In the genomic region with DNA sequence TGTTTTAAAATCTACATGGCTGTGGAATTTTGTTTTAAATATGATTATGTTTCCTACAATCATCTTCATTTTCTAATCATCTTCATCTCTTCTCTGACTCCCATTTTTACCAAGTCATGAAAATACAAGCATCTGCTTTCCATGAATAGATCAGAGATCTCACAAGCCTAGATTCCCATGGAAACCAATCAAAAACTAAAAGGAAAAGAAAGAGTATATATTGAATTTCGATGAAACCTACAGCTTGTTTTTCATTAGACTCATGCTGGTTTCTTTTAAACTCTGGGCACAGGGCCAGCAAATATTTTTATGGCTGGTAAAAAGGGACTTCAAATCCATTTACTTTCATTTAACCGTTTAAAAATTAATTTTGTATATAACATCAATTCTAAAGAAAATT, we compare ENCODE assay signal across 18 cellular contexts. TPM values are rescaled to one million over a fixed set of nuclear protein-coding genes. Genes with fewer than 3 reads are reported as not detected.
A peak's percentile ranks its signal among the peaks of the same experiment; 100 is the strongest.
DNase-seq lines count a peak whose midpoint lies in the region; ATAC-seq and TF ChIP-seq lines count a peak whose summit lies in the region.
"Had no signal": no experiment of that assay in that cellular context is flagged by ENCODE, and none has a peak within 500 bp of the region (broad histone marks: within the 10 kb centered on the region; RNA-seq: fewer than 3 reads in every experiment).

No MANE protein-coding gene starts in this region.

- H3K9me3 Mint-ChIP-seq in GM23338: no peaks in the 10 kb centered on the region
- no peaks in the 10 kb centered on the region for H3K9me3 Mint-ChIP-seq in neural progenitor cell
- H3K9me3 Mint-ChIP-seq: T-cell had no signal

- H3K27me3 Mint-ChIP-seq in GM23338 (ENCODE audit: insufficient read depth, low read depth, poor library complexity) (peaks cover 6% of the 10 kb centered on the region), neural progenitor cell (ENCODE audit: insufficient read depth, low read depth) (no peaks in the 10 kb centered on the region)
- H3K27me3 Mint-ChIP-seq: activated CD8-positive, alpha-beta memory T cell treated with anti-CD3 and anti-CD28 coated beads, Interleukin-2, amount 10 ng/mL, durations not matched to agents 7 days and 5 days; T-cell had no signal

- H3K4me1 Mint-ChIP-seq in GM23338 (peaks cover 47% of the 10 kb centered on the region), neural progenitor cell (peaks cover 16% of the 10 kb centered on the region)
- H3K4me1 Mint-ChIP-seq: activated CD8-positive, alpha-beta memory T cell treated with anti-CD3 and anti-CD28 coated beads, Interleukin-2, amount 10 ng/mL, durations not matched to agents 7 days and 5 days; T-cell had no signal

- no peak for DNase-seq in GM23338 (ENCODE audit: low spot score)
- DNase-seq in NCI-H2081 treated with DMSO at 0.1 percent for 48 hours (lab: John Stamatoyannopoulos, UW): peak; percentile 12
- DNase-seq in cardiac fibroblast (ENCODE audit: low read depth in 2 of 2): peak; percentile 31 to 44
- peak; percentile 39 for DNase-seq in myocyte (ENCODE audit: low read depth)
- no peak for DNase-seq in AG20443 (ENCODE audit: low spot score)
- DNase-seq in neural progenitor cell (ENCODE audit: low spot score): no peak
- DNase-seq in cardiac septum (ENCODE audit: low spot score): no peak
- no peak for DNase-seq in mesenteric fat pad (ENCODE audit: low spot score)
- DNase-seq: activated CD4-positive, CD25-positive, alpha-beta regulatory T cell; activated CD8-positive, alpha-beta memory T cell treated with anti-CD3 and anti-CD28 coated beads, Interleukin-2, amount 10 ng/mL, durations not matched to agents 7 days and 5 days; DMS53; effector CD8-positive, alpha-beta T cell; mesenchymal stem cell; stimulated activated naive CD4-positive, alpha-beta T cell; T-cell had no signal

- H3F3A ChIP-seq in GM23338 (replicated peaks; ENCODE audit: low read depth) (no peaks in the 10 kb centered on the region), neural progenitor cell (ENCODE audit: low read depth) (no peaks in the 10 kb centered on the region)

- H3K36me3 Mint-ChIP-seq in GM23338 (ENCODE audit: low read depth) (0 out of 3 replicates have a peak, but pooled peaks cover 3% of the 10 kb centered on the region), neural progenitor cell (no peaks in the 10 kb centered on the region)

- no peak for TF ChIP-seq CTCF in GM23338 (conservative IDR thresholded peaks at IDR 0.05; ENCODE audit: low read depth in 2 of 2)
- TF ChIP-seq CTCF in cardiac fibroblast (IDR thresholded peaks at IDR 0.05; ENCODE audit: low read depth, low read length): no peak
- TF ChIP-seq CTCF in neural progenitor cell (IDR thresholded peaks at IDR 0.05): no peak

- H3K4me1 ChIP-seq in GM23338 (ENCODE audit: insufficient read depth) (peaks cover 34% of the 10 kb centered on the region), neural progenitor cell (peaks cover 15% of the 10 kb centered on the region)
- H3K4me1 ChIP-seq: BLaER1 had no signal

- ATAC-seq in GM23338: no peak
- ATAC-seq: activated CD8-positive, alpha-beta memory T cell treated with anti-CD3 and anti-CD28 coated beads, Interleukin-2, amount 10 ng/mL, durations not matched to agents 7 days and 5 days; gastroesophageal sphincter; Panc1; T-cell had no signal

- no peaks in the 10 kb centered on the region for H3K36me3 ChIP-seq in GM23338 (ENCODE audit: insufficient read depth)
- H3K36me3 ChIP-seq in neural progenitor cell: no peaks in the 10 kb centered on the region
- H3K36me3 ChIP-seq: gastroesophageal sphincter had no signal

- no peaks in the 10 kb centered on the region for H4K20me1 ChIP-seq in GM23338 (replicated peaks; ENCODE audit: insufficient read depth)
- H4K20me1 ChIP-seq in neural progenitor cell (ENCODE audit: low read depth): no peaks in the 10 kb centered on the region
- H4K20me1 ChIP-seq: BLaER1 had no signal

- no peaks in the 10 kb centered on the region for H3K9me3 ChIP-seq in neural progenitor cell (ENCODE audit: low read depth)
- H3K9me3 ChIP-seq: BLaER1, gastroesophageal sphincter had no signal

- intact Hi-C loops in cardiac septum (cut with DNase I): no loop called here

- H2AFZ ChIP-seq in GM23338 (no peak overlapping the region), neural progenitor cell (replicated peaks) (no peak overlapping the region)

- H3K27ac ChIP-seq in GM23338 (ENCODE audit: low read depth) (no peak overlapping the region), neural progenitor cell (no peak overlapping the region)
- H3K27ac ChIP-seq: BLaER1, gastroesophageal sphincter had no signal

- H3K4me2 ChIP-seq in GM23338 (peak overlapping the region; percentile 1; the same call in 1 of the 2 replicates), neural progenitor cell (no peak overlapping the region)
- H3K4me2 ChIP-seq: BLaER1 had no signal

- H3K4me3 Mint-ChIP-seq in GM23338: no peak overlapping the region
- no peak overlapping the region for H3K4me3 Mint-ChIP-seq in neural progenitor cell
- H3K4me3 Mint-ChIP-seq: activated CD8-positive, alpha-beta memory T cell treated with anti-CD3 and anti-CD28 coated beads, Interleukin-2, amount 10 ng/mL, durations not matched to agents 7 days and 5 days; T-cell had no signal

- H3K9me2 ChIP-seq in GM23338 (ENCODE audit: insufficient read depth): no peaks in the 10 kb centered on the region; the same call in 1 of the 2 replicates

- no peak overlapping the region for H3K4me3 ChIP-seq in GM23338
- H3K4me3 ChIP-seq in cardiac fibroblast (replicated peaks in 1 of 2; ENCODE audit: low read depth in 2 of 2, low read length in 2 of 2): no peak overlapping the region
- H3K4me3 ChIP-seq in neural progenitor cell: no peak overlapping the region
- H3K4me3 ChIP-seq: BLaER1, gastroesophageal sphincter had no signal

- no peaks in the 10 kb centered on the region for H3K27me3 ChIP-seq in GM23338 (ENCODE audit: insufficient read depth)
- H3K27me3 ChIP-seq in neural progenitor cell: no peaks in the 10 kb centered on the region
- H3K27me3 ChIP-seq: BLaER1, gastroesophageal sphincter had no signal

- no peak overlapping the region for H3K9ac ChIP-seq in neural progenitor cell
- H3K9ac ChIP-seq: BLaER1 had no signal

- H3K27ac Mint-ChIP-seq in GM23338 (no peak overlapping the region), neural progenitor cell (no peak overlapping the region)
- H3K27ac Mint-ChIP-seq: activated CD8-positive, alpha-beta memory T cell treated with anti-CD3 and anti-CD28 coated beads, Interleukin-2, amount 10 ng/mL, durations not matched to agents 7 days and 5 days; T-cell had no signal

- peaks cover 22% of the 10 kb centered on the region for H3K79me2 ChIP-seq in GM23338 (replicated peaks; ENCODE audit: insufficient read depth)
- H3K79me2 ChIP-seq in neural progenitor cell (ENCODE audit: low read depth): no peaks in the 10 kb centered on the region

TF ChIP-seq in GM23338, 12 proteins besides CTCF, POLR2A, EP300 and RAD21 (continues in another document):
- TF ChIP-seq NANOG (IDR thresholded peaks at IDR 0.05; ENCODE audit: borderline replicate concordance) (no peak), CREB1 (CRISPR knock-in tag; IDR thresholded peaks at IDR 0.05; ENCODE audit: low read depth) (no peak), REST (IDR thresholded peaks at IDR 0.05; ENCODE audit: unreplicated experiment) (no peak), POLR2AphosphoS5 (IDR thresholded peaks at IDR 0.05; ENCODE audit: low read depth) (no peak), EZH2 (IDR thresholded peaks at IDR 0.05; ENCODE audit: low read depth, unreplicated experiment) (no peak), EZH2phosphoT487 (IDR thresholded peaks at IDR 0.05; ENCODE audit: unreplicated experiment) (no peak), STAT1 (IDR thresholded peaks at IDR 0.05; ENCODE audit: unreplicated experiment) (no peak)

RNA-seq across cellular contexts. Expression of gene INVS, which starts 51.2 kb away (rescaled TPM):
- total RNA-seq in GM23338 (2014; rRNA removed; shearing (Covaris generic)): 8.7 and 12.5 TPM in 2 replicates
- 3.9 and 4.1 TPM in 2 replicates for polyA plus RNA-seq in GM23338 (2016; fragmentation: Nextera tagmentation; extraction: Ambion mirVana)
- total RNA-seq in myocyte (10.0 and 12.1 TPM in 2 replicates), neural progenitor cell (ENCODE audit: low replicate concordance) (24.3 and 29.2 TPM in 2 replicates), cardiac septum (10.6 TPM), mesenteric fat pad (22.4 TPM)
- 5.6 TPM for polyA plus RNA-seq in myocyte (2012)

RNA-seq across cellular contexts. Expression of gene ERP44, which starts 51.4 kb away (rescaled TPM):
- 12.0 and 13.0 TPM in 2 replicates for total RNA-seq in GM23338 (2014; rRNA removed; shearing (Covaris generic))
- 18.8 and 24.1 TPM in 2 replicates for polyA plus RNA-seq in GM23338 (2016; fragmentation: Nextera tagmentation; extraction: Ambion mirVana)
- total RNA-seq in myocyte: 15.6 and 18.9 TPM in 2 replicates
- 13.2 TPM for polyA plus RNA-seq in myocyte (2012)
- 12.0 and 18.0 TPM in 2 replicates for total RNA-seq in neural progenitor cell (ENCODE audit: low replicate concordance)
- 14.8 TPM for total RNA-seq in cardiac septum
- 21.3 TPM for total RNA-seq in mesenteric fat pad

Comparison
In these comparisons a context has a peak if more than half of its experiments do, and no peak if none do; other contexts are left out.
1. DNase-seq: peak in NCI-H2081 treated with DMSO at 0.1 percent for 48 hours (single experiment), cardiac fibroblast (2 of 2) and myocyte (single experiment); none in GM23338 (single experiment), AG20443 (single experiment), neural progenitor cell (single experiment), cardiac septum (single experiment) and mesenteric fat pad (single experiment).